ENCODE assay signal across 20 cellular contexts in genomic region chr2:172089005-172089504, GRCh38. TPM values are rescaled to one million over a fixed set of nuclear protein-coding genes. Genes with fewer than 3 reads are reported as not detected.
"Had no signal": no experiment of that assay in that cellular context is flagged by ENCODE, and none has a peak within 500 bp of the region (broad histone marks: within the 10 kb centered on the region; RNA-seq: fewer than 3 reads in every experiment).

No MANE protein-coding gene starts in this region.

- H3K27ac Mint-ChIP-seq: activated CD4-positive, alpha-beta memory T cell treated with anti-CD3 and anti-CD28 coated beads, Interleukin-2, amount 10 ng/mL, durations not matched to agents 7 days and 5 days had no signal

- H3K36me3 ChIP-seq: adrenal gland, esophagus muscularis mucosa, left ventricle myocardium inferior, ovary, sigmoid colon, stomach had no signal

- H3K27ac ChIP-seq: esophagus muscularis mucosa, left ventricle myocardium inferior, ovary, stomach, testis had no signal

- DNase-seq: activated CD4-positive, alpha-beta memory T cell treated with anti-CD3 and anti-CD28 coated beads, Interleukin-2, amount 10 ng/mL, durations not matched to agents 7 days and 5 days; activated CD4-positive, alpha-beta T cell treated with anti-CD3 and anti-CD28 coated beads for 4 hours; activated naive CD4-positive, alpha-beta T cell treated with anti-CD3 and anti-CD28 coated beads, Interleukin-2, amount 50 U/mL, for 16 hours; adrenal gland; hypothalamus; left ventricle myocardium inferior; ovary; stimulated activated CD4-positive, alpha-beta T cell treated with anti-CD3 and anti-CD28 coated beads, Interleukin-12 subunit alpha, Interleukin-12 subunit beta, amount 100 ng/mL, for 4 hours; stimulated activated CD4-positive, alpha-beta T cell treated with anti-CD3 and anti-CD28 coated beads, Interleukin-2, amount 100 ng/mL, for 24 hours; stomach; T1000; testis had no signal

- H3K4me3 ChIP-seq: adrenal gland, left ventricle myocardium inferior, ovary, stomach, testis had no signal

- H3K36me3 Mint-ChIP-seq: T-cell had no signal

- ATAC-seq: natural killer cell treated with Interleukin-12 subunit alpha and Interleukin-12 subunit beta and Interleukin-15 and Interleukin-18, amount 100 ng/mL, for 72 hours; T-cell had no signal

- H3K9me3 ChIP-seq: adrenal gland, esophagus muscularis mucosa, left ventricle myocardium inferior, ovary, sigmoid colon, testis had no signal

- H3K9me3 Mint-ChIP-seq: activated CD4-positive, alpha-beta memory T cell treated with anti-CD3 and anti-CD28 coated beads, Interleukin-2, amount 10 ng/mL, durations not matched to agents 7 days and 5 days; activated T-cell treated with anti-CD3 and anti-CD28 coated beads, Interleukin-2, amount 50 U/mL, for 24 hours; natural killer cell treated with Interleukin-12 subunit alpha and Interleukin-12 subunit beta and Interleukin-15 and Interleukin-18, amount 100 ng/mL, for 72 hours; T-cell had no signal

RNA-seq across cellular contexts. Expression of gene DLX1, which starts 3.7 kb away (rescaled TPM):
- total RNA-seq: cardiac septum; kidney; left ventricle myocardium inferior; natural killer cell treated with Interleukin-12 subunit alpha and Interleukin-12 subunit beta and Interleukin-15 and Interleukin-18, amount 100 ng/mL, for 72 hours; T-cell; testis; ureter had no signal

RNA-seq across cellular contexts. Expression of gene DLX2, which starts 13.6 kb away (rescaled TPM):
- total RNA-seq: activated CD4-positive, alpha-beta memory T cell treated with anti-CD3 and anti-CD28 coated beads, Interleukin-2, amount 10 ng/mL, durations not matched to agents 7 days and 5 days; cardiac septum; esophagus muscularis mucosa; kidney; left ventricle myocardium inferior; stomach; ureter had no signal
- polyA plus RNA-seq: ovary had no signal
